In the genomic region with DNA sequence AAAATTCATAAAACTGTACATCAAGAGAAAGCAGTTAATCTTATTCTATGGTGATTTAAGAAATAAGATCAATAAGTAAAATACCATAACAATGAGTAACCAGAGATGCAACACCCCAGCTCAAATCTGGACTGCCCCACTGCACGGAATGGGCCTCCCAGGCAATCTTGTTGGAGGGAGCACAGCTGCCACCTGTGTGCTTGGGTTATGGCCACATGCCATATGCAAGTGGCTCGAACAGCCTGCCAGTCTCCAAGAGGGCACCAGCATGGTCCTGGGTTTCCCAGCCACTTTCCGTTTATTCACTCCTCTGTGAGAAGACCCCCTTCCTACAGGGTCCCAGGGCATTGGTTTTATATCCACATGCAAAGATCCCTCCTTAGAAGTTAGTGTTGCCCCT, we compare ENCODE assay signal across 21 cellular contexts.
A peak's percentile ranks its signal among the peaks of the same experiment; 100 is the strongest.
DNase-seq lines count a peak whose midpoint lies in the region; TF ChIP-seq lines count a peak whose summit lies in the region.
"Had no signal": no experiment of that assay in that cellular context is flagged by ENCODE, and none has a peak within 500 bp of the region (broad histone marks: within the 10 kb centered on the region; RNA-seq: fewer than 3 reads in every experiment).

No MANE protein-coding gene starts in this region.

- no peak overlapping the region for H3K4me3 ChIP-seq in neural progenitor cell
- H3K4me3 ChIP-seq: A549; BLaER1 treated with 17β-estradiol and CSF1 and Interleukin-3, amounts not matched to agents 10 nM and 100 nM had no signal

- TF ChIP-seq CTCF in neural progenitor cell (IDR thresholded peaks at IDR 0.05) (no peak), GM13976 (IDR thresholded peaks at IDR 0.05; ENCODE audit: borderline replicate concordance, control extremely low read depth, extremely low read depth, insufficient read depth, missing control alignments) (no peak)

- H3K36me3 ChIP-seq in neural progenitor cell = no peaks in the 10 kb centered on the region
- H3K36me3 ChIP-seq: BLaER1 treated with 17β-estradiol and CSF1 and Interleukin-3, amounts not matched to agents 10 nM and 100 nM had no signal

- H3K27ac Mint-ChIP-seq in neural progenitor cell = peak overlapping the region; percentile 31
- H3K27ac Mint-ChIP-seq: CD4-positive, alpha-beta T cell; T-helper 2 cell treated with Interferon-gamma antibody and Interleukin-4, amounts not matched to agents 5 μg/mL and 100 μg/mL, for 36 hours had no signal

- H3K4me1 ChIP-seq in neural progenitor cell = no peaks in the 10 kb centered on the region
- H3K4me1 ChIP-seq: A549 had no signal

- no peaks in the 10 kb centered on the region for H3K9me3 ChIP-seq in neural progenitor cell (ENCODE audit: low read depth)
- H3K9me3 ChIP-seq: A549 had no signal

- H4K20me1 ChIP-seq in neural progenitor cell (ENCODE audit: low read depth) = no peaks in the 10 kb centered on the region
- H4K20me1 ChIP-seq: BLaER1 treated with 17β-estradiol and CSF1 and Interleukin-3, amounts not matched to agents 10 nM and 100 nM had no signal

- no peak overlapping the region for H3K4me3 Mint-ChIP-seq in neural progenitor cell
- H3K4me3 Mint-ChIP-seq: CD4-positive, alpha-beta T cell; T-helper 2 cell treated with Interferon-gamma antibody and Interleukin-4, amounts not matched to agents 5 μg/mL and 100 μg/mL, for 36 hours had no signal

- no peaks in the 10 kb centered on the region for H3F3A ChIP-seq in neural progenitor cell (ENCODE audit: low read depth)

- no peaks in the 10 kb centered on the region for H3K36me3 Mint-ChIP-seq in neural progenitor cell

- no peaks in the 10 kb centered on the region for H3K79me2 ChIP-seq in neural progenitor cell (ENCODE audit: low read depth)

- H3K27ac ChIP-seq in neural progenitor cell = no peak overlapping the region
- H3K27ac ChIP-seq: A549; BLaER1 treated with 17β-estradiol and CSF1 and Interleukin-3, amounts not matched to agents 10 nM and 100 nM; HL-60; RWPE1 had no signal

- peaks cover 7% of the 10 kb centered on the region for H3K9me3 Mint-ChIP-seq in neural progenitor cell
- H3K9me3 Mint-ChIP-seq: CD4-positive, alpha-beta T cell; T-helper 2 cell treated with Interferon-gamma antibody and Interleukin-4, amounts not matched to agents 5 μg/mL and 100 μg/mL, for 36 hours had no signal

- no peak overlapping the region for H2AFZ ChIP-seq in neural progenitor cell (replicated peaks)

- in situ Hi-C loops in GM13976 (cut with MboI; ENCODE audit: low sequenced_read_pairs, unreplicated experiment) = loop anchor here (10.0 kb wide), 1 partner anchor 950 kb away; no protein-coding TSS in a partner anchor

- DNase-seq in NCI-H2196 (lab: John Stamatoyannopoulos, UW; ENCODE audit: unreplicated experiment) (peak; percentile 9), NCI-H2196 treated with DMSO at 0.1 percent for 48 hours (lab: John Stamatoyannopoulos, UW; ENCODE audit: unreplicated experiment) (no peak), DMS 273 treated with DMSO at 0.1 percent for 48 hours (lab: John Stamatoyannopoulos, UW) (peak; percentile 20), NCI-H524 (lab: John Stamatoyannopoulos, UW) (peak; percentile 6 to 53), neural progenitor cell (ENCODE audit: low spot score) (no peak), GM13976 (ENCODE audit: low spot score) (no peak), DMS53 treated with DMSO at 0.1 percent for 48 hours (lab: John Stamatoyannopoulos, UW; ENCODE audit: unreplicated experiment) (no peak)
- DNase-seq: AML-193; CD4-positive, alpha-beta T cell; DMS79 treated with DMSO at 0.1 percent for 48 hours; GF-D8; NCI-H1048; NCI-H2081; NCI-H2227 treated with DMSO at 0.1 percent for 48 hours; SHP77; T-helper 1 cell had no signal

- H3K9ac ChIP-seq in neural progenitor cell = no peak overlapping the region
- H3K9ac ChIP-seq: BLaER1 treated with 17β-estradiol and CSF1 and Interleukin-3, amounts not matched to agents 10 nM and 100 nM had no signal

- H3K27me3 Mint-ChIP-seq in neural progenitor cell (ENCODE audit: insufficient read depth, low read depth) = no peaks in the 10 kb centered on the region

- peaks cover 21% of the 10 kb centered on the region for H3K4me1 Mint-ChIP-seq in neural progenitor cell

- no peak overlapping the region for H3K4me2 ChIP-seq in neural progenitor cell
- H3K4me2 ChIP-seq: A549; BLaER1 treated with 17β-estradiol and CSF1 and Interleukin-3, amounts not matched to agents 10 nM and 100 nM had no signal

- H3K27me3 ChIP-seq in neural progenitor cell = no peaks in the 10 kb centered on the region
- H3K27me3 ChIP-seq: BLaER1 treated with 17β-estradiol and CSF1 and Interleukin-3, amounts not matched to agents 10 nM and 100 nM had no signal

Comparison
In these comparisons a context has a peak if more than half of its experiments do, and no peak if none do; other contexts are left out.
1. DNase-seq: peak in NCI-H2196 (single experiment), DMS 273 treated with DMSO at 0.1 percent for 48 hours (single experiment) and NCI-H524 (2 of 2); none in NCI-H2196 treated with DMSO at 0.1 percent for 48 hours (single experiment), neural progenitor cell (single experiment), GM13976 (single experiment) and DMS53 treated with DMSO at 0.1 percent for 48 hours (single experiment).